12 cellular contexts compared by ENCODE assay signal in genomic region chr15:41932939-41933725, GRCh38. TPM values are rescaled to one million over a fixed set of nuclear protein-coding genes. Genes with fewer than 3 reads are reported as not detected.
DNase-seq lines count a peak whose midpoint lies in the region; ATAC-seq and TF ChIP-seq lines count a peak whose summit lies in the region.
"Had no signal": no experiment of that assay in that cellular context is flagged by ENCODE, and none has a peak within 500 bp of the region (broad histone marks: within the 10 kb centered on the region; RNA-seq: fewer than 3 reads in every experiment).

No MANE protein-coding gene starts in this region.

- H3K27me3 Mint-ChIP-seq in CD14-positive monocyte (ENCODE audit: low read depth in 3 of 3) (peaks cover 0 to 3% (median 0%) of the 10 kb centered on the region in 3 donors), natural killer cell (ENCODE audit: low read depth in 2 of 2) (no peaks in the 10 kb centered on the region)
- H3K27me3 Mint-ChIP-seq in dendritic cell treated with granulocyte-macrophage colony-stimulating factor and Interleukin-4, amounts not matched to agents 40 ng/mL and 50 ng/mL, for 4 days: no peaks in the 10 kb centered on the region

- H3K9me3 ChIP-seq in HCT116 (ENCODE audit: control insufficient read depth in 1 of 2, insufficient read depth in 1 of 2, low read depth in 1 of 2, low read length in 2 of 2): no peaks in the 10 kb centered on the region; a peak in 1 of 4 replicates
- H3K9me3 ChIP-seq: testis had no signal

- H3K36me3 ChIP-seq in HCT116 (ENCODE audit: control insufficient read depth in 1 of 2, insufficient read depth in 2 of 2, low read length in 2 of 2): peaks cover 0 to 4% of the 10 kb centered on the region in 2 experiments; a peak in 1 of 4 replicates

- no peak overlapping the region for H2AFZ ChIP-seq in HCT116 (ENCODE audit: low read depth, low read length, poor library complexity, severe bottlenecking)

- H3K27me3 ChIP-seq in HCT116 (ENCODE audit: insufficient read depth, low read length): no peaks in the 10 kb centered on the region
- H3K27me3 ChIP-seq: testis had no signal

- H3K9me3 Mint-ChIP-seq in CD14-positive monocyte: peaks cover 0 to 2% (median 0%) of the 10 kb centered on the region in 7 donors
- no peaks in the 10 kb centered on the region for H3K9me3 Mint-ChIP-seq in dendritic cell treated with granulocyte-macrophage colony-stimulating factor and Interleukin-4, amounts not matched to agents 40 ng/mL and 50 ng/mL, for 4 days
- no peaks in the 10 kb centered on the region for H3K9me3 Mint-ChIP-seq in natural killer cell

- peak overlapping the region; percentile 78 for H3K4me2 ChIP-seq in HCT116 (ENCODE audit: low read length)

- TF ChIP-seq RAD21 in HCT116 (IDR thresholded peaks at IDR 0.05; ENCODE audit: low read depth): no peak

- H3K36me3 Mint-ChIP-seq in CD14-positive monocyte (peaks cover 60 to 61% of the 10 kb centered on the region in 2 donors), natural killer cell (no peaks in the 10 kb centered on the region)
- H3K36me3 Mint-ChIP-seq in dendritic cell treated with granulocyte-macrophage colony-stimulating factor and Interleukin-4, amounts not matched to agents 40 ng/mL and 50 ng/mL, for 4 days (ENCODE audit: low read depth): peaks cover 80% of the 10 kb centered on the region

- DNase-seq in CD14-positive monocyte (ENCODE audit: low spot score) (no peak), HCT116 (ENCODE audit: low read depth, low spot score) (no peak), natural killer cell (no peak), NCI-H1048 (lab: John Stamatoyannopoulos, UW) (no peak), omental fat pad (ENCODE audit: low spot score) (no peak), NCI-H1694 (lab: John Stamatoyannopoulos, UW) (no peak)
- no peak for DNase-seq in effector CD8-positive, alpha-beta T cell (lab: John Stamatoyannopoulos, UW)
- DNase-seq: islet precursor cell, NCI-H526 treated with DMSO at 0.1 percent for 48 hours, testis had no signal

- peaks cover 54% of the 10 kb centered on the region; the same call in 1 of the 2 replicates for H3K79me2 ChIP-seq in HCT116 (ENCODE audit: insufficient read depth, low read length)

- POLR2A ChIA-PET in HCT116 (lab: Charles Lee): no interaction called here

- H3K9ac ChIP-seq in HCT116 (ENCODE audit: low read length): peak overlapping the region; percentile 51

- TF ChIP-seq CTCF in CD14-positive monocyte (IDR thresholded peaks at IDR 0.05) (no peak), HCT116 (IDR thresholded peaks at IDR 0.05 in 2 of 3, conservative IDR thresholded peaks at IDR 0.05 in 1 of 3; ENCODE audit: borderline replicate concordance in 1 of 3, insufficient read depth in 1 of 3, low read depth in 2 of 3, low read length in 2 of 3) (no peak), natural killer cell (IDR thresholded peaks at IDR 0.05) (no peak), omental fat pad (IDR thresholded peaks at IDR 0.05) (no peak)

- H3K4me1 ChIP-seq in HCT116 (ENCODE audit: control insufficient read depth in 1 of 2, insufficient read depth in 2 of 2, low read length in 2 of 2): peaks cover 42 to 87% of the 10 kb centered on the region in 2 experiments
- H3K4me1 ChIP-seq: testis had no signal

- no peak overlapping the region for H3K27ac ChIP-seq in HCT116 (ENCODE audit: low read depth, low read length)
- H3K27ac ChIP-seq: testis had no signal

- H3K4me3 Mint-ChIP-seq in CD14-positive monocyte (peak overlapping the region in 1 of 2 donors; percentile 34), natural killer cell (no peak overlapping the region)
- no peak overlapping the region for H3K4me3 Mint-ChIP-seq in dendritic cell treated with granulocyte-macrophage colony-stimulating factor and Interleukin-4, amounts not matched to agents 40 ng/mL and 50 ng/mL, for 4 days

- no peak for TF ChIP-seq POLR2A in HCT116 (IDR thresholded peaks at IDR 0.05; ENCODE audit: borderline replicate concordance, extremely low read depth, insufficient read depth, insufficient read length)

- H3K27ac Mint-ChIP-seq in CD14-positive monocyte (peak overlapping the region; percentile 37 to 93 (median 82)), natural killer cell (peak overlapping the region; percentile 93 to 94)
- H3K27ac Mint-ChIP-seq in dendritic cell treated with granulocyte-macrophage colony-stimulating factor and Interleukin-4, amounts not matched to agents 40 ng/mL and 50 ng/mL, for 4 days: peak overlapping the region; percentile 92

- ATAC-seq in HCT116 (0 out of 2 replicates have a peak, but pooled peaks have one; percentile 6), natural killer cell (no peak), omental fat pad (ENCODE audit: low FRiP score) (no peak)
- ATAC-seq: SK-N-SH treated with all-trans-retinoic acid at 6 μM for 48 hours had no signal

- H3K9me2 ChIP-seq in HCT116 (ENCODE audit: insufficient read depth): no peaks in the 10 kb centered on the region

- intact Hi-C loops in CD14-positive monocyte (cut with micrococcal nuclease): no loop called here
- intact Hi-C loops in HCT116 (cut with micrococcal nuclease): no loop called here
- intact Hi-C loops in dendritic cell treated with granulocyte-macrophage colony-stimulating factor and Interleukin-4, amounts not matched to agents 40 ng/mL and 50 ng/mL, for 4 days (cut with micrococcal nuclease): no loop called here
- intact Hi-C loops in natural killer cell (cut with micrococcal nuclease): no loop called here

- BruUV-seq in HCT116 (replicated peaks; lab: Mats Ljungman, UMichigan): no TSS peak

- RAD21 ChIA-PET in HCT116 (lab: Charles Lee; ENCODE audit: low non-redundant PET in 1 of 2, low total read pairs in 2 of 2, uncharacterized antibody in 2 of 2, unreplicated experiment in 2 of 2): no interaction called here

- CTCF ChIA-PET in HCT116 (lab: Charles Lee): interaction anchor here (1.1 kb wide), 1 partner anchor 28 kb away, joined by 4 read pairs; no protein-coding TSS in a partner anchor

- no peak overlapping the region for H3K4me3 ChIP-seq in HCT116 (replicated peaks in 1 of 2; ENCODE audit: low read depth in 1 of 2, low read length in 2 of 2)
- H3K4me3 ChIP-seq: testis had no signal

- peaks cover 80% of the 10 kb centered on the region for H3K4me1 Mint-ChIP-seq in CD14-positive monocyte
- peaks cover 78% of the 10 kb centered on the region for H3K4me1 Mint-ChIP-seq in dendritic cell treated with granulocyte-macrophage colony-stimulating factor and Interleukin-4, amounts not matched to agents 40 ng/mL and 50 ng/mL, for 4 days (ENCODE audit: low read depth)
- H3K4me1 Mint-ChIP-seq in natural killer cell: peaks cover 38 to 40% of the 10 kb centered on the region in 2 donors

- no peaks in the 10 kb centered on the region for H4K20me1 ChIP-seq in HCT116 (ENCODE audit: insufficient read depth)

TF ChIP-seq in HCT116, 20 proteins besides CTCF, POLR2A, EP300 and RAD21:
- TF ChIP-seq YY1 (IDR thresholded peaks at IDR 0.05; ENCODE audit: extremely low read depth, insufficient replicate concordance, low read depth, low read length): no peak

RNA-seq across cellular contexts. Expression of gene EHD4, which starts 39.2 kb away (rescaled TPM):
- polyA plus RNA-seq in CD14-positive monocyte: 10 to 100 TPM; 14.2 to 16.0 TPM
- total RNA-seq in HCT116 (2021; ENCODE audit: unreplicated experiment) (28.0 TPM), natural killer cell (10 to 100 TPM; 28.4 to 34.6 (median 31.7) TPM), omental fat pad (10 to 100 TPM; 30.5 to 88.6 (median 37.8) TPM)
- polyA plus RNA-seq in HCT116 (2012): 27.3 and 27.6 TPM in 2 replicates

RNA-seq across cellular contexts. Expression of gene SPTBN5, which starts 39.3 kb away (rescaled TPM):
- polyA plus RNA-seq in CD14-positive monocyte: not detected
- total RNA-seq in HCT116 (2021; ENCODE audit: unreplicated experiment): 0.96 TPM
- 0.76 and 0.90 TPM in 2 replicates for polyA plus RNA-seq in HCT116 (2012)
- 1 to 10 TPM; 4.1 to 6.0 (median 5.2) TPM for total RNA-seq in natural killer cell
- total RNA-seq in omental fat pad: 1 to 10 TPM in 3 of 4 donors, under 1 TPM in 1; 0.19 to 3.8 (median 1.8) TPM
